ENCODE assay signal across 20 cellular contexts in genomic region chr2:169291517-169291916, GRCh38.
"Had no signal": no experiment of that assay in that cellular context is flagged by ENCODE, and none has a peak within 500 bp of the region (broad histone marks: within the 10 kb centered on the region; RNA-seq: fewer than 3 reads in every experiment).

No MANE protein-coding gene starts in this region.

- H3K27me3 Mint-ChIP-seq: dendritic cell treated with granulocyte-macrophage colony-stimulating factor and Interleukin-4, amounts not matched to agents 40 ng/mL and 50 ng/mL, for 4 days had no signal

- ATAC-seq: activated CD4-positive, alpha-beta T cell treated with anti-CD3 and anti-CD28 coated beads for 36 hours; left colon had no signal

- H3K9me3 ChIP-seq: tibial artery had no signal

- H3K4me2 ChIP-seq: hepatocyte had no signal

- H3K27ac ChIP-seq: cardiac muscle cell, hepatocyte, tibial artery had no signal

- H3K4me1 Mint-ChIP-seq: activated CD4-positive, alpha-beta T cell treated with anti-CD3 and anti-CD28 coated beads for 36 hours; activated naive CD4-positive, alpha-beta T cell treated with anti-CD3 and anti-CD28 coated beads, Interleukin-2, amount 50 U/mL, for 24 hours had no signal

- H3K9me3 Mint-ChIP-seq: activated naive CD4-positive, alpha-beta T cell treated with anti-CD3 and anti-CD28 coated beads, Interleukin-2, amount 50 U/mL, for 24 hours; dendritic cell treated with granulocyte-macrophage colony-stimulating factor and Interleukin-4, amounts not matched to agents 40 ng/mL and 50 ng/mL, for 4 days had no signal

- FAIRE-seq: astrocyte, endothelial cell of umbilical vein, urothelium cell line had no signal

- H3K4me3 ChIP-seq: cardiac muscle cell, hepatocyte, tibial artery had no signal

- H2AFZ ChIP-seq: hepatocyte had no signal

- DNase-seq: activated CD4-positive, alpha-beta T cell treated with anti-CD3 and anti-CD28 coated beads for 36 hours; activated CD4-positive, alpha-beta T cell treated with anti-CD3 and anti-CD28 coated beads, Interleukin-2, amount 50 U/mL, for 48 hours; activated gamma-delta T cell; effector memory CD4-positive, alpha-beta T cell; foreskin fibroblast; islet precursor cell; left colon; stimulated activated CD4-positive, alpha-beta T cell treated with anti-CD3 and anti-CD28 coated beads, Interleukin-12 subunit alpha, Interleukin-12 subunit beta, amount 100 ng/mL, for 4 hours; stimulated activated CD4-positive, alpha-beta T cell treated with anti-CD3 and anti-CD28 coated beads, Interleukin-1b, Interleukin-23, amount 100 ng/mL, for 48 hours; stimulated activated CD8-positive, alpha-beta memory T cell treated with anti-CD3 and anti-CD28 coated beads, Interleukin-4, amount 100 ng/mL, for 48 hours; stimulated activated naive CD4-positive, alpha-beta T cell; T-helper 2 cell; tibial artery had no signal

- H3K27me3 ChIP-seq: cardiac muscle cell, hepatocyte, tibial artery had no signal

- H3K79me2 ChIP-seq: hepatocyte had no signal

- H3K4me3 Mint-ChIP-seq: activated CD4-positive, alpha-beta T cell treated with anti-CD3 and anti-CD28 coated beads for 36 hours; activated naive CD4-positive, alpha-beta T cell treated with anti-CD3 and anti-CD28 coated beads, Interleukin-2, amount 50 U/mL, for 24 hours; dendritic cell treated with granulocyte-macrophage colony-stimulating factor and Interleukin-4, amounts not matched to agents 40 ng/mL and 50 ng/mL, for 4 days had no signal

- H3K4me1 ChIP-seq: tibial artery had no signal

- H3K27ac Mint-ChIP-seq: activated CD4-positive, alpha-beta T cell treated with anti-CD3 and anti-CD28 coated beads for 36 hours; activated naive CD4-positive, alpha-beta T cell treated with anti-CD3 and anti-CD28 coated beads, Interleukin-2, amount 50 U/mL, for 24 hours; dendritic cell treated with granulocyte-macrophage colony-stimulating factor and Interleukin-4, amounts not matched to agents 40 ng/mL and 50 ng/mL, for 4 days had no signal

- H3K36me3 ChIP-seq: cardiac muscle cell, tibial artery had no signal
